ENCODE assay signal across 8 cellular contexts in the genomic region with DNA sequence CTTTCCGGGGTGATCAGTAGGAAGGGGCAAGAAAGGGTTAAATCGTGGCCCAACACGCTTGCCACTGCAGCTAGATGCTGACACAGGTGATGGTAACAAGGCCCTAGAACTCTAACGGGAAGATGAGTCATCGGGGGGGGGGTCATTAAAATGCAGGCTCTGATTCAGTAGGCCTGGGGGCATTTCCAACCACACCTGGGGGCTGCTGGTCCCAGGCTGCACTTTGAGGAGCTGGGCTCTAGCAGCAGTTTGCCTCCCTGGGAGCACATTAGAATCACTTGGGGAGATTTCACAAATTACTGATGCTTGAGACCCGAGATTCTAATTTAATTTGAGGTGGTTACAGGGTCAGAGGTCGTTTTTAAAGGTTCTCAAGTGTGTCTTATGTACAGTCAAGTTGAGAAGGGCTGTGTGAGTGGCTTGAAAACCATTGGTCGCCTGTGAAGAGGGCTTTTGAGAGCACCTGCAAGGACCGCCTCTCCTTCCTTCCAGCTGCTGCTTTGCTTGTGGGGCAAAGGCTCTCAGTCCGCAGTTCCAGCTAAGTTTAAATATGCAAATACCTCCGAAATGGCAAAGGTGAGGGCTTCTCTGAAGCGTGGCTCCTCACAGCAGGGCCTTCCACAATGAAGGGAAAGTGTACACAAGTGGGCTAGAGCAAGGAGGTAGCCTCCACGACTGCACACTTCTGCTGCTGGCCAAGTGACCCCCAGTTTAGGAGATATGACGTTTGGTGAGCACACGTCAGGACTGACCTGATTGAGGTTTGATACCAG.
DNase-seq lines count a peak whose midpoint lies in the region; ATAC-seq, FAIRE-seq and TF ChIP-seq lines count a peak whose summit lies in the region.

No MANE protein-coding gene starts in this region.

- H2BK15ac ChIP-seq in H1 (ENCODE audit: low read length): no peak overlapping the region

- CTCF ChIA-PET in H1 (lab: Charles Lee; ENCODE audit: partially characterized antibody) (interaction anchor here (0.6 to 7.0 kb wide), 49 partner anchors 8 to 255 kb away, joined by 3 to 73 read pairs (median 5); no protein-coding TSS in a partner anchor), Caco-2 (lab: Charles Lee) (no interaction called here)
- CTCF ChIA-PET in activated naive CD4-positive, alpha-beta T cell treated with anti-CD3 and anti-CD28 coated beads for 36 hours (lab: Charles Lee): interaction anchor here (0.6 kb wide), 1 partner anchor 331 kb away, joined by 3 read pairs; no protein-coding TSS in a partner anchor

- no peak for TF ChIP-seq RAD21 in H1 (IDR thresholded peaks at IDR 0.05 in 1 of 2, conservative IDR thresholded peaks at IDR 0.05 in 1 of 2; ENCODE audit: low read depth in 2 of 2, low read length in 2 of 2)

- no peak overlapping the region for H3K4me3 Mint-ChIP-seq in activated naive CD4-positive, alpha-beta T cell treated with anti-CD3 and anti-CD28 coated beads for 36 hours
- no peak overlapping the region for H3K4me3 Mint-ChIP-seq in Caco-2 (ENCODE audit: unreplicated experiment)

- peak; percentile 55 for DNase-seq in GM12891 (ENCODE audit: insufficient read length, low spot score)
- DNase-seq in H1 (ENCODE audit: low read depth in 1 of 2, low spot score in 2 of 2): no peak
- no peak for DNase-seq in NCI-H1105 treated with DMSO at 0.1 percent for 48 hours (lab: John Stamatoyannopoulos, UW)
- DNase-seq in stimulated activated CD8-positive, alpha-beta memory T cell treated with anti-CD3 and anti-CD28 coated beads, Interleukin-4, amount 100 ng/mL, for 48 hours: no peak
- DNase-seq in activated naive CD4-positive, alpha-beta T cell treated with anti-CD3 and anti-CD28 coated beads for 36 hours: no peak
- DNase-seq in Caco-2: no peak

- no peaks in the 10 kb centered on the region for H3K9me3 Mint-ChIP-seq in activated naive CD4-positive, alpha-beta T cell treated with anti-CD3 and anti-CD28 coated beads for 36 hours
- no peaks in the 10 kb centered on the region for H3K9me3 Mint-ChIP-seq in Caco-2 (ENCODE audit: unreplicated experiment)

- no peaks in the 10 kb centered on the region for H3K36me3 Mint-ChIP-seq in activated naive CD4-positive, alpha-beta T cell treated with anti-CD3 and anti-CD28 coated beads for 36 hours (ENCODE audit: low read depth)
- H3K36me3 Mint-ChIP-seq in Caco-2 (ENCODE audit: insufficient read depth, unreplicated experiment): peaks cover 6% of the 10 kb centered on the region

- no peak overlapping the region for H3K23ac ChIP-seq in H1 (ENCODE audit: insufficient read length)

- H2BK20ac ChIP-seq in H1 (ENCODE audit: low read length): peak overlapping the region; percentile 18

- H2AFZ ChIP-seq in H1 (ENCODE audit: low read length): peak overlapping the region; percentile 9; the same call in 1 of the 2 replicates

- BruUV-seq in Caco-2 (replicated peaks; lab: Mats Ljungman, UMichigan): no TSS peak

- H3K18ac ChIP-seq in H1 (ENCODE audit: extremely low read depth, low read length): peak overlapping the region; percentile 84; the same call in 1 of the 2 replicates

- H3K23me2 ChIP-seq in H1 (ENCODE audit: low read depth, low read length): no peaks in the 10 kb centered on the region

- no peaks in the 10 kb centered on the region for H4K20me1 ChIP-seq in H1 (replicated peaks in 1 of 2; ENCODE audit: control insufficient read depth in 1 of 2, insufficient read depth in 2 of 2, low read length in 2 of 2)

- POLR2A ChIA-PET in H1 (lab: Charles Lee; ENCODE audit: partially characterized antibody) (interaction anchor here (0.7 to 2.0 kb wide), 13 partner anchors 8 to 138 kb away, joined by 3 to 9 read pairs (median 4); a partner anchor contains a TSS), Caco-2 (lab: Charles Lee) (no interaction called here)

- H3K27me3 Mint-ChIP-seq in activated naive CD4-positive, alpha-beta T cell treated with anti-CD3 and anti-CD28 coated beads for 36 hours (ENCODE audit: low read depth): no peaks in the 10 kb centered on the region
- H3K27me3 Mint-ChIP-seq in Caco-2 (ENCODE audit: insufficient read depth, unreplicated experiment): no peaks in the 10 kb centered on the region

- no peaks in the 10 kb centered on the region for H3K4me1 Mint-ChIP-seq in activated naive CD4-positive, alpha-beta T cell treated with anti-CD3 and anti-CD28 coated beads for 36 hours (ENCODE audit: low read depth)
- H3K4me1 Mint-ChIP-seq in Caco-2 (ENCODE audit: low read depth, unreplicated experiment): no peaks in the 10 kb centered on the region

- H3K4me3 ChIP-seq in H1 (ENCODE audit: extremely low read depth in 1 of 4, insufficient read depth in 2 of 4, low read depth in 3 of 4, low read length in 4 of 4) (no peak overlapping the region), Caco-2 (ENCODE audit: low read depth, low read length) (no peak overlapping the region)

- H3K56ac ChIP-seq in H1 (replicated peaks; ENCODE audit: insufficient read length, low read depth, low read length): no peak overlapping the region

- H4K5ac ChIP-seq in H1 (ENCODE audit: insufficient read length, low read depth, low read length): peak overlapping the region; percentile 45

- H3K27ac Mint-ChIP-seq in activated naive CD4-positive, alpha-beta T cell treated with anti-CD3 and anti-CD28 coated beads for 36 hours: no peak overlapping the region
- H3K27ac Mint-ChIP-seq in Caco-2 (ENCODE audit: unreplicated experiment): no peak overlapping the region

- no peak overlapping the region for H3K9ac ChIP-seq in H1 (replicated peaks in 1 of 4; ENCODE audit: extremely low read depth in 1 of 4, low read depth in 3 of 4, low read length in 3 of 4)

- no peak overlapping the region for H4K8ac ChIP-seq in H1 (ENCODE audit: extremely low read depth, insufficient read depth, low read length)

- no peak overlapping the region for H3K4me2 ChIP-seq in H1 (ENCODE audit: insufficient read depth in 1 of 2, low read depth in 2 of 2, low read length in 2 of 2)

- peak overlapping the region; percentile 81 for H2BK120ac ChIP-seq in H1 (replicated peaks; ENCODE audit: low read depth, low read length)

- FAIRE-seq in GM12891 (lab: Jason Lieb, UNC) (peak; percentile 97), H1 (lab: Jason Lieb, UNC) (no peak)

- H3K79me1 ChIP-seq in H1 (ENCODE audit: low read depth, low read length): no peaks in the 10 kb centered on the region

- H3K36me3 ChIP-seq in H1 (ENCODE audit: control insufficient read depth in 2 of 4, insufficient read depth in 4 of 4, low read length in 3 of 4) (no peaks in the 10 kb centered on the region), Caco-2 (ENCODE audit: control insufficient read depth, insufficient read depth, low read length) (no peaks in the 10 kb centered on the region)

- intact Hi-C loops in activated naive CD4-positive, alpha-beta T cell treated with anti-CD3 and anti-CD28 coated beads for 36 hours (cut with micrococcal nuclease): no loop called here
- intact Hi-C loops in Caco-2 (cut with micrococcal nuclease; ENCODE audit: unreplicated experiment): loop anchor here (10.0 kb wide), 1 partner anchor 110 kb away; no protein-coding TSS in a partner anchor

- H2AK5ac ChIP-seq in H1 (ENCODE audit: low read depth, low read length): no peak overlapping the region; the same call in 1 of the 2 replicates

- ATAC-seq in GM21515 (IDR thresholded peaks at IDR 0.05; ENCODE audit: unreplicated experiment) (peak; percentile 83), HG03460 (IDR thresholded peaks at IDR 0.05; ENCODE audit: unreplicated experiment) (peak; percentile 86)

- 54% methylated on average over 15 of the region's 15 CpGs; no CpG with 5 or more reads in 1 of the 2 experiments for WGBS in H1 (ENCODE audit: extremely low coverage in 1 of 2, insufficient coverage in 1 of 2, insufficient read length in 1 of 2, insufficient replicate concordance in 2 of 2, low coverage in 1 of 2, low lambda C conversion rate in 2 of 2, missing lambda C conversion rate in 1 of 2), 2 experiments

- peak overlapping the region; percentile 75 for H4K91ac ChIP-seq in H1 (replicated peaks; ENCODE audit: insufficient read length, low read length)

- peak overlapping the region; percentile 38; the same call in 1 of the 2 replicates for H2BK5ac ChIP-seq in H1 (ENCODE audit: low read depth, low read length)

- TF ChIP-seq POLR2A in GM12891 (IDR thresholded peaks at IDR 0.05; ENCODE audit: low read depth, low read length) (no peak), H1 (IDR thresholded peaks at IDR 0.05; ENCODE audit: control extremely low read depth in 1 of 2, low read depth in 2 of 2, low read length in 2 of 2) (no peak)

- H3K4me1 ChIP-seq in H1 (replicated peaks in 1 of 4; ENCODE audit: control insufficient read depth in 3 of 4, insufficient read depth in 4 of 4, low read length in 3 of 4) (peaks cover 9 to 19% (median 17%) of the 10 kb centered on the region in 4 experiments), Caco-2 (peaks cover 7% of the 10 kb centered on the region; the same call in 1 of the 2 replicates)

- H3K14ac ChIP-seq in H1 (ENCODE audit: insufficient read length): no peak overlapping the region

- H3K4ac ChIP-seq in H1 (replicated peaks; ENCODE audit: insufficient read length, low read depth, low read length): peak overlapping the region; percentile 47

- TF ChIP-seq CTCF in H1 (IDR thresholded peaks at IDR 0.05; ENCODE audit: control extremely low read depth in 1 of 3, insufficient read depth in 1 of 3, low read depth in 1 of 3, low read length in 3 of 3) (no peak; a peak in 1 of 4 replicates), Caco-2 (IDR thresholded peaks at IDR 0.05; ENCODE audit: insufficient read depth in 1 of 2, low read depth in 1 of 2, low read length in 1 of 2, severe bottlenecking in 1 of 2, unreplicated experiment in 1 of 2) (no peak)

- H3K79me2 ChIP-seq in H1 (ENCODE audit: control insufficient read depth in 1 of 2, insufficient read depth in 2 of 2, low read length in 2 of 2): no peaks in the 10 kb centered on the region

- no peak overlapping the region; the same call in 1 of the 2 replicates for H3K27ac ChIP-seq in H1 (ENCODE audit: low read depth, low read length)

- peak overlapping the region; percentile 72; the same call in 1 of the 2 replicates for H2BK12ac ChIP-seq in H1 (ENCODE audit: low read depth, low read length)

- H3K9me3 ChIP-seq in H1 (ENCODE audit: insufficient read depth in 2 of 2, low read depth in 1 of 2, low read length in 1 of 2) (no peaks in the 10 kb centered on the region), Caco-2 (no peaks in the 10 kb centered on the region)

- TF ChIP-seq EP300 in H1 (IDR thresholded peaks at IDR 0.05; ENCODE audit: borderline replicate concordance in 1 of 2, low read depth in 2 of 2, low read length in 2 of 2): no peak

- H3K27me3 ChIP-seq in H1 (replicated peaks in 1 of 4; ENCODE audit: control insufficient read depth in 3 of 4, extremely low read depth in 1 of 4, insufficient read depth in 3 of 4, low read length in 3 of 4) (no peaks in the 10 kb centered on the region; a peak in 2 of 7 replicates), Caco-2 (replicated peaks; ENCODE audit: control insufficient read depth, insufficient read depth, low read length) (no peaks in the 10 kb centered on the region)

TF ChIP-seq in GM12891, 5 proteins besides CTCF, POLR2A, EP300 and RAD21:
- TF ChIP-seq PAX5 (IDR thresholded peaks at IDR 0.05; ENCODE audit: insufficient read depth, low read length, severe bottlenecking): no peak
- peak; percentile 95 for TF ChIP-seq POU2F2 (IDR thresholded peaks at IDR 0.05; ENCODE audit: low read depth, low read length)
TF ChIP-seq in GM12891: peak in this region for 1.

TF ChIP-seq in H1, 55 proteins besides CTCF, POLR2A, EP300 and RAD21 (continues in another document):
- TF ChIP-seq JUN (IDR thresholded peaks at IDR 0.05; ENCODE audit: low read depth, low read length) (no peak), JUND (IDR thresholded peaks at IDR 0.05; ENCODE audit: low read length) (no peak)
